ENCODE assay signal across 23 cellular contexts in the genomic region with DNA sequence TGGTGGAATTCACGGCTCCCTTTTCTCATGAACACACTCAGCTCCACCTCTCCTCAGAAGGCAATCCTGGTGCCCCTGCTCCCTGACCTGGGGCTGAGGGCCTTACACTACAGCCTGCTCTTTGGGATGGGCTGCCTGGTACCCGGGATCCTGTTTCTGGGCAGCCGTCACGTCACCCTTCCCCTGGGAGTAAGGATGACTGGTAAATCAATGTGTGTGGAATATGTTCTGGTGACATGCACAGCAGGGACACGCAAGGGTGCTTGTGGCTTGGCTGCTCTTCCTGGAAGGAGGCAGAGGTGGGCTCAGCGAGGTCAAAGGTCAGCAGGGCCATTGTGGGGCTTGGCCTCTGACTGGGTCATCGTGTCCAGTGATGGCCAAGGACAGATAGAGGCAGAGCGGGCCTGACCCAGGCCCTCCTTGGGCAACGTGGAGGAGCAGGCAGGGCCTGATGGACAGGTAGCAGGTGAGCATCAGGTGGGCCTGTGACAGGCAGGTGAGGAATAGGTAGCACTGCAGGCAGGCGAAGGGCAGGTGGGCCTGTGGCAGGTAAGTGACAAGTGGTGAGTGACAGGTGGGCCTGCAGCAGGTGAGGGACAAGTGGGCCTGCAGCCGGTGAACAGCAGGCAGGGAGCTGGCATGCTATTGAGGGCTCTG.
"Had no signal": no experiment of that assay in that cellular context is flagged by ENCODE, and none has a peak within 500 bp of the region (broad histone marks: within the 10 kb centered on the region; RNA-seq: fewer than 3 reads in every experiment).

No MANE protein-coding gene starts in this region.

- H3K27ac Mint-ChIP-seq: activated CD4-positive, alpha-beta memory T cell treated with anti-CD3 and anti-CD28 coated beads, Interleukin-2, amount 10 ng/mL, durations not matched to agents 7 days and 5 days; activated CD4-positive, alpha-beta T cell treated with anti-CD3 and anti-CD28 coated beads, Interleukin-2, amount 10 ng/mL, durations not matched to agents 24 days and 14 days; activated naive CD8-positive, alpha-beta T cell treated with anti-CD3 and anti-CD28 coated beads, Interleukin-2, amount 50 U/mL, for 24 hours; activated T-cell treated with anti-CD3 and anti-CD28 coated beads, Interleukin-2, amount 50 U/mL, for 72 hours; nephron progenitor cell; progenitor cell of endocrine pancreas; T-helper 2 cell treated with Interferon-gamma antibody and Interleukin-4, amounts not matched to agents 5 μg/mL and 100 μg/mL, for 36 hours had no signal

- H3K4me3 Mint-ChIP-seq: activated CD4-positive, alpha-beta memory T cell treated with anti-CD3 and anti-CD28 coated beads, Interleukin-2, amount 10 ng/mL, durations not matched to agents 7 days and 5 days; activated CD4-positive, alpha-beta T cell treated with anti-CD3 and anti-CD28 coated beads, Interleukin-2, amount 10 ng/mL, durations not matched to agents 24 days and 14 days; activated naive CD8-positive, alpha-beta T cell treated with anti-CD3 and anti-CD28 coated beads, Interleukin-2, amount 50 U/mL, for 24 hours; activated T-cell treated with anti-CD3 and anti-CD28 coated beads, Interleukin-2, amount 50 U/mL, for 72 hours; nephron progenitor cell; T-helper 2 cell treated with Interferon-gamma antibody and Interleukin-4, amounts not matched to agents 5 μg/mL and 100 μg/mL, for 36 hours had no signal

- H3K9me3 Mint-ChIP-seq: activated naive CD8-positive, alpha-beta T cell treated with anti-CD3 and anti-CD28 coated beads, Interleukin-2, amount 50 U/mL, for 24 hours; nephron progenitor cell had no signal

- H3K4me3 ChIP-seq: mucosa of descending colon, thyroid gland, upper lobe of right lung had no signal

- H3K36me3 ChIP-seq: thyroid gland, upper lobe of right lung had no signal

- H3K27me3 Mint-ChIP-seq: activated CD4-positive, alpha-beta memory T cell treated with anti-CD3 and anti-CD28 coated beads, Interleukin-2, amount 10 ng/mL, durations not matched to agents 7 days and 5 days; activated CD4-positive, alpha-beta T cell treated with anti-CD3 and anti-CD28 coated beads, Interleukin-2, amount 10 ng/mL, durations not matched to agents 24 days and 14 days; activated naive CD8-positive, alpha-beta T cell treated with anti-CD3 and anti-CD28 coated beads, Interleukin-2, amount 50 U/mL, for 24 hours had no signal

- H3K4me1 ChIP-seq: foreskin keratinocyte, thyroid gland, upper lobe of right lung had no signal

- H3K9me3 ChIP-seq: mucosa of descending colon, thyroid gland, upper lobe of right lung had no signal

- H3K27me3 ChIP-seq: foreskin keratinocyte, thyroid gland, upper lobe of right lung had no signal

- DNase-seq: activated CD4-positive, alpha-beta memory T cell treated with anti-CD3 and anti-CD28 coated beads, Interleukin-2, amount 10 ng/mL, durations not matched to agents 7 days and 5 days; activated CD4-positive, alpha-beta T cell treated with anti-CD3 and anti-CD28 coated beads, Interleukin-2, amount 10 ng/mL, durations not matched to agents 24 days and 14 days; activated effector memory CD4-positive, alpha-beta T cell treated with anti-CD3 and anti-CD28 coated beads, Interleukin-2, amount 50 U/mL, for 16 hours; activated naive CD4-positive, alpha-beta T cell treated with anti-CD3 and anti-CD28 coated beads, Interleukin-2, amount 50 U/mL, for 16 hours; activated naive CD8-positive, alpha-beta T cell treated with anti-CD3 and anti-CD28 coated beads, Interleukin-2, amount 50 U/mL, for 24 hours; activated T-cell treated with anti-CD3 and anti-CD28 coated beads, Interleukin-2, amount 50 U/mL, for 72 hours; erythroblast; foreskin keratinocyte; left colon; mesendoderm; nephron progenitor cell; occipital lobe; retina; stimulated activated CD4-positive, alpha-beta T cell treated with anti-CD3 and anti-CD28 coated beads, Interleukin-4, amount 100 ng/mL, for 1 hour; stimulated activated naive CD8-positive, alpha-beta T cell treated with anti-CD3 and anti-CD28 coated beads, Interleukin-15, Interleukin-2, amounts not matched to agents 100 U/mL and 50 U/mL, for 24 hours; substantia nigra; thyroid gland; upper lobe of right lung had no signal

- H3K27ac ChIP-seq: foreskin keratinocyte, thyroid gland, upper lobe of right lung, VCaP had no signal

- ATAC-seq: activated CD4-positive, CD25-positive, alpha-beta regulatory T cell treated with anti-CD3 and anti-CD28 coated beads, Interleukin-2, amount 50 U/mL, for 24 hours; activated naive CD8-positive, alpha-beta T cell treated with anti-CD3 and anti-CD28 coated beads, Interleukin-2, amount 50 U/mL, for 24 hours; activated T-cell treated with anti-CD3 and anti-CD28 coated beads, Interleukin-2, amount 50 U/mL, for 72 hours; foreskin keratinocyte; left colon; mucosa of descending colon; stimulated activated naive CD8-positive, alpha-beta T cell treated with anti-CD3 and anti-CD28 coated beads, Interleukin-15, Interleukin-2, amounts not matched to agents 100 U/mL and 50 U/mL, for 24 hours; upper lobe of right lung had no signal

- H3K4me1 Mint-ChIP-seq: activated CD4-positive, alpha-beta memory T cell treated with anti-CD3 and anti-CD28 coated beads, Interleukin-2, amount 10 ng/mL, durations not matched to agents 7 days and 5 days; activated CD4-positive, alpha-beta T cell treated with anti-CD3 and anti-CD28 coated beads, Interleukin-2, amount 10 ng/mL, durations not matched to agents 24 days and 14 days; activated naive CD8-positive, alpha-beta T cell treated with anti-CD3 and anti-CD28 coated beads, Interleukin-2, amount 50 U/mL, for 24 hours had no signal
